Comparison of ENCODE assay signal across 27 cellular contexts in genomic region chrX:68413254-68413653, GRCh38. TPM values are rescaled to one million over a fixed set of nuclear protein-coding genes. Genes with fewer than 3 reads are reported as not detected.
"Had no signal": no experiment of that assay in that cellular context is flagged by ENCODE, and none has a peak within 500 bp of the region (broad histone marks: within the 10 kb centered on the region; RNA-seq: fewer than 3 reads in every experiment).

No MANE protein-coding gene starts in this region.

- H3K27ac Mint-ChIP-seq: activated B cell treated with CpG ODN at 0.5 μM for 24 hours; activated CD8-positive, alpha-beta T cell treated with anti-CD3 and anti-CD28 coated beads for 36 hours; activated naive CD4-positive, alpha-beta T cell treated with anti-CD3 and anti-CD28 coated beads for 36 hours; activated naive CD4-positive, alpha-beta T cell treated with anti-CD3 and anti-CD28 coated beads, Interleukin-2, amount 50 U/mL, for 24 hours; activated naive CD8-positive, alpha-beta T cell treated with anti-CD3 and anti-CD28 coated beads for 36 hours; activated naive CD8-positive, alpha-beta T cell treated with anti-CD3 and anti-CD28 coated beads, Interleukin-2, amount 50 U/mL, for 24 hours; activated T-helper 1 cell treated with anti-CD3 and anti-CD28 coated beads, Interleukin-12 subunit alpha, Interleukin-12 subunit beta, Interleukin-2, Interleukin-4 antibody, amounts not matched to agents 30 ng/mL and 10 ng/mL and 1 ng/mL, durations not matched to agents 14 hours and 24 hours and 36 hours; activated T-helper 2 cell treated with anti-CD3 and anti-CD28 coated beads, Interferon-gamma antibody, Interleukin-2, Interleukin-4, amounts not matched to agents 10 μg/mL and 5 μg/mL and 100 μg/mL, durations not matched to agents 14 hours and 24 hours and 36 hours; T-helper 17 cell; T-helper 2 cell treated with Interferon-gamma antibody and Interleukin-4, amounts not matched to agents 5 μg/mL and 100 μg/mL, for 36 hours had no signal

- H3K36me3 Mint-ChIP-seq: activated naive CD4-positive, alpha-beta T cell treated with anti-CD3 and anti-CD28 coated beads, Interleukin-2, amount 50 U/mL, for 24 hours; activated naive CD8-positive, alpha-beta T cell treated with anti-CD3 and anti-CD28 coated beads for 36 hours had no signal

- H3K27me3 Mint-ChIP-seq: activated B cell treated with CpG ODN at 0.5 μM for 24 hours; activated CD8-positive, alpha-beta T cell treated with anti-CD3 and anti-CD28 coated beads for 36 hours; activated naive CD8-positive, alpha-beta T cell treated with anti-CD3 and anti-CD28 coated beads for 36 hours; activated naive CD8-positive, alpha-beta T cell treated with anti-CD3 and anti-CD28 coated beads, Interleukin-2, amount 50 U/mL, for 24 hours; T-helper 17 cell had no signal

- DNase-seq: activated B cell treated with CpG ODN at 0.5 μM for 24 hours; activated CD4-positive, alpha-beta T cell treated with anti-CD3 and anti-CD28 coated beads for 48 hours; activated CD4-positive, alpha-beta T cell treated with anti-CD3 and anti-CD28 coated beads, Interleukin-2, amount 50 U/mL, for 1 hour; activated CD4-positive, alpha-beta T cell treated with anti-CD3 and anti-CD28 coated beads, Interleukin-2, amount 50 U/mL, for 48 hours; activated CD8-positive, alpha-beta memory T cell treated with anti-CD3 and anti-CD28 coated beads for 24 hours; activated CD8-positive, alpha-beta T cell treated with anti-CD3 and anti-CD28 coated beads for 36 hours; activated effector memory CD4-positive, alpha-beta T cell treated with anti-CD3 and anti-CD28 coated beads, Interleukin-2, amount 50 U/mL, for 16 hours; activated naive CD4-positive, alpha-beta T cell treated with anti-CD3 and anti-CD28 coated beads for 36 hours; activated naive CD8-positive, alpha-beta T cell treated with anti-CD3 and anti-CD28 coated beads for 36 hours; activated naive CD8-positive, alpha-beta T cell treated with anti-CD3 and anti-CD28 coated beads, Interleukin-2, amount 50 U/mL, for 24 hours; activated T-cell treated with anti-CD3 and anti-CD28 coated beads, Interleukin-2, amount 50 U/mL, for 4 hours; adrenal gland; aorta; body of pancreas; cortex of kidney; dermis blood vessel endothelial cell; effector CD8-positive, alpha-beta T cell; esophagus squamous epithelium; foreskin melanocyte; T-helper 1 cell; T-helper 17 cell; T1000; WERI-Rb-1 had no signal

- H3K9me3 Mint-ChIP-seq: activated B cell treated with CpG ODN at 0.5 μM for 24 hours; activated CD8-positive, alpha-beta T cell treated with anti-CD3 and anti-CD28 coated beads for 36 hours; activated naive CD4-positive, alpha-beta T cell treated with anti-CD3 and anti-CD28 coated beads for 36 hours; activated naive CD4-positive, alpha-beta T cell treated with anti-CD3 and anti-CD28 coated beads, Interleukin-2, amount 50 U/mL, for 24 hours; activated naive CD8-positive, alpha-beta T cell treated with anti-CD3 and anti-CD28 coated beads for 36 hours; activated naive CD8-positive, alpha-beta T cell treated with anti-CD3 and anti-CD28 coated beads, Interleukin-2, amount 50 U/mL, for 24 hours; activated T-cell treated with anti-CD3 and anti-CD28 coated beads, Interleukin-2, amount 50 U/mL, for 4 hours; activated T-helper 1 cell treated with anti-CD3 and anti-CD28 coated beads, Interleukin-12 subunit alpha, Interleukin-12 subunit beta, Interleukin-2, Interleukin-4 antibody, amounts not matched to agents 30 ng/mL and 10 ng/mL and 1 ng/mL, durations not matched to agents 14 hours and 24 hours and 36 hours; activated T-helper 2 cell treated with anti-CD3 and anti-CD28 coated beads, Interferon-gamma antibody, Interleukin-2, Interleukin-4, amounts not matched to agents 10 μg/mL and 5 μg/mL and 100 μg/mL, durations not matched to agents 14 hours and 24 hours and 36 hours; T-helper 2 cell treated with Interferon-gamma antibody and Interleukin-4, amounts not matched to agents 5 μg/mL and 100 μg/mL, for 36 hours had no signal

- H3K4me3 Mint-ChIP-seq: activated B cell treated with CpG ODN at 0.5 μM for 24 hours; activated CD8-positive, alpha-beta T cell treated with anti-CD3 and anti-CD28 coated beads for 36 hours; activated naive CD4-positive, alpha-beta T cell treated with anti-CD3 and anti-CD28 coated beads for 36 hours; activated naive CD4-positive, alpha-beta T cell treated with anti-CD3 and anti-CD28 coated beads, Interleukin-2, amount 50 U/mL, for 24 hours; activated naive CD8-positive, alpha-beta T cell treated with anti-CD3 and anti-CD28 coated beads for 36 hours; activated naive CD8-positive, alpha-beta T cell treated with anti-CD3 and anti-CD28 coated beads, Interleukin-2, amount 50 U/mL, for 24 hours; activated T-cell treated with anti-CD3 and anti-CD28 coated beads, Interleukin-2, amount 50 U/mL, for 4 hours; activated T-helper 1 cell treated with anti-CD3 and anti-CD28 coated beads, Interleukin-12 subunit alpha, Interleukin-12 subunit beta, Interleukin-2, Interleukin-4 antibody, amounts not matched to agents 30 ng/mL and 10 ng/mL and 1 ng/mL, durations not matched to agents 14 hours and 24 hours and 36 hours; T-helper 17 cell; T-helper 2 cell treated with Interferon-gamma antibody and Interleukin-4, amounts not matched to agents 5 μg/mL and 100 μg/mL, for 36 hours had no signal

- H3K4me1 Mint-ChIP-seq: activated B cell treated with CpG ODN at 0.5 μM for 24 hours; activated naive CD4-positive, alpha-beta T cell treated with anti-CD3 and anti-CD28 coated beads, Interleukin-2, amount 50 U/mL, for 24 hours; activated naive CD8-positive, alpha-beta T cell treated with anti-CD3 and anti-CD28 coated beads for 36 hours; activated naive CD8-positive, alpha-beta T cell treated with anti-CD3 and anti-CD28 coated beads, Interleukin-2, amount 50 U/mL, for 24 hours; T-helper 17 cell had no signal

RNA-seq across cellular contexts. Expression of gene OPHN1, which starts 20.0 kb away (rescaled TPM):
- total RNA-seq: activated naive CD4-positive, alpha-beta T cell treated with anti-CD3 and anti-CD28 coated beads for 36 hours; activated naive CD8-positive, alpha-beta T cell treated with anti-CD3 and anti-CD28 coated beads for 36 hours had no signal
